9 cellular contexts compared by ENCODE assay signal in the genomic region with DNA sequence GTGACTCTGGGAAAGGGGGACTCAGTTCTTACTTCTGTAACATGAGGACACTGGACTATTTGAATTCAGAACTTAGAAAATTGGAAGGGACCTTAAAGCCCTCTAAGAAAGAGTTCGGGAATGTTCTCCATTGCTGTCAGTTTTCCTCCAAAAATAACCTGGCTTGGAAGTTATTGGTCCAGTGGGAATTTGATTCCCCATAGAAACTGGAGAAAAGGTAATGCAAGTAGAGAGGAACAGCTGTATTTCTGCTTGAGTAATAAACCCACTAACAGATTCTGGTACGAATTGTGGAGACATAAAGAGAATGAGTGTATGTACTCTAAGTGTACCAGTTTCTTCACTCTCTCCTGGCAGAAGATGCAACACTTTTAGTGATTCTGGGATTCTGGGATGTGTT. TPM values are rescaled to one million over a fixed set of nuclear protein-coding genes. Genes with fewer than 3 reads are reported as not detected.
DNase-seq lines count a peak whose midpoint lies in the region; ATAC-seq, FAIRE-seq and TF ChIP-seq lines count a peak whose summit lies in the region.
"Had no signal": no experiment of that assay in that cellular context is flagged by ENCODE, and none has a peak within 500 bp of the region (broad histone marks: within the 10 kb centered on the region; RNA-seq: fewer than 3 reads in every experiment).

No MANE protein-coding gene starts in this region.

- no peak for TF ChIP-seq POLR2A in gastroesophageal sphincter (IDR thresholded peaks at IDR 0.05)

- H3K23ac ChIP-seq in mesenchymal stem cell (ENCODE audit: low read length in 2 of 2): no peak overlapping the region

- no peaks in the 10 kb centered on the region for H3K79me1 ChIP-seq in mesenchymal stem cell (replicated peaks; ENCODE audit: low read length, poor library complexity, severe bottlenecking)

- H3K9ac ChIP-seq in astrocyte (ENCODE audit: low read length): peak overlapping the region; percentile 99
- peak overlapping the region; percentile 96 for H3K9ac ChIP-seq in mesenchymal stem cell (ENCODE audit: low read length)

- H3K4me3 ChIP-seq in heart right ventricle: peak overlapping the region in 9 of 10 donors; percentile 66 to 89 (median 74)
- peak overlapping the region; percentile 85 for H3K4me3 ChIP-seq in astrocyte (ENCODE audit: insufficient read depth, low read depth, low read length)
- peak overlapping the region in 1 of 2 experiments; percentile 96 for H3K4me3 ChIP-seq in mesenchymal stem cell (ENCODE audit: insufficient read depth in 1 of 2, low read depth in 1 of 2, low read length in 2 of 2)
- peak overlapping the region; percentile 67 for H3K4me3 ChIP-seq in urinary bladder (ENCODE audit: low read depth, low read length)
- H3K4me3 ChIP-seq in gastroesophageal sphincter: peak overlapping the region in 1 of 2 donors; percentile 87

- no peaks in the 10 kb centered on the region for H3K27me3 Mint-ChIP-seq in astrocyte (ENCODE audit: low read depth, unreplicated experiment)

- H4K91ac ChIP-seq in mesenchymal stem cell (ENCODE audit: low read length): no peak overlapping the region

- H3K4me1 ChIP-seq in heart right ventricle (peaks cover 11 to 65% (median 59%) of the 10 kb centered on the region in 9 donors), astrocyte (ENCODE audit: insufficient read depth, low read length) (peaks cover 24% of the 10 kb centered on the region), mesenchymal stem cell (ENCODE audit: control insufficient read depth, insufficient read depth, low read depth, low read length) (peaks cover 2% of the 10 kb centered on the region), urinary bladder (ENCODE audit: insufficient read depth) (peaks cover 3% of the 10 kb centered on the region), gastroesophageal sphincter (peaks cover 4 to 66% (median 36%) of the 10 kb centered on the region in 3 donors)

- TF ChIP-seq CTCF in heart right ventricle (IDR thresholded peaks at IDR 0.05) (no peak), astrocyte (IDR thresholded peaks at IDR 0.05; ENCODE audit: insufficient read depth, low read depth, low read length) (no peak), gastroesophageal sphincter (IDR thresholded peaks at IDR 0.05) (no peak)

- no peaks in the 10 kb centered on the region for H3K9me3 ChIP-seq in heart right ventricle
- H3K9me3 ChIP-seq in astrocyte (ENCODE audit: insufficient read depth, low read depth, low read length): no peaks in the 10 kb centered on the region
- H3K9me3 ChIP-seq in mesenchymal stem cell (ENCODE audit: control insufficient read depth, low read length): no peaks in the 10 kb centered on the region
- no peaks in the 10 kb centered on the region for H3K9me3 ChIP-seq in gastroesophageal sphincter

- no peak overlapping the region for H2AFZ ChIP-seq in astrocyte (ENCODE audit: low read depth, low read length)
- H2AFZ ChIP-seq in mesenchymal stem cell (ENCODE audit: low read depth, low read length): no peak overlapping the region

- H3K36me3 Mint-ChIP-seq in astrocyte (ENCODE audit: low read depth, unreplicated experiment): peaks cover 14% of the 10 kb centered on the region

- TF ChIP-seq EP300 in gastroesophageal sphincter (IDR thresholded peaks at IDR 0.05): no peak

- peak overlapping the region; percentile 85 for H3K4me2 ChIP-seq in astrocyte (ENCODE audit: low read length)
- peak overlapping the region; percentile 79 for H3K4me2 ChIP-seq in mesenchymal stem cell (ENCODE audit: low read length, poor library complexity, severe bottlenecking)

- H4K20me1 ChIP-seq in astrocyte (ENCODE audit: insufficient read depth, low read length): peaks cover 61% of the 10 kb centered on the region

- H3K36me3 ChIP-seq in heart right ventricle: peaks cover 0 to 39% (median 0%) of the 10 kb centered on the region in 9 donors
- H3K36me3 ChIP-seq in astrocyte (ENCODE audit: insufficient read depth, low read length): peaks cover 18% of the 10 kb centered on the region
- H3K36me3 ChIP-seq in mesenchymal stem cell (ENCODE audit: control insufficient read depth in 1 of 2, insufficient read depth in 2 of 2, low read depth in 1 of 2, low read length in 2 of 2): peaks cover 7 to 32% of the 10 kb centered on the region in 2 experiments
- peaks cover 1% of the 10 kb centered on the region for H3K36me3 ChIP-seq in urinary bladder (ENCODE audit: insufficient read depth)
- peaks cover 0 to 10% of the 10 kb centered on the region in 2 donors for H3K36me3 ChIP-seq in gastroesophageal sphincter

- peaks cover 64% of the 10 kb centered on the region for H3K79me2 ChIP-seq in astrocyte (ENCODE audit: insufficient read depth, low read length)

- no peak overlapping the region for H2BK120ac ChIP-seq in mesenchymal stem cell (ENCODE audit: low read depth, low read length)

- DNase-seq in heart right ventricle (no peak), left ventricle myocardium superior (no peak), astrocyte (ENCODE audit: low read depth) (no peak), mesenchymal stem cell (no peak), NCI-H1417 treated with DMSO at 0.1 percent for 48 hours (lab: John Stamatoyannopoulos, UW) (no peak)
- DNase-seq: NCI-H2171 had no signal

- intact Hi-C loops in heart right ventricle (cut with DNase I): loop anchor here in 3 of 10 donors (5.0 to 10.0 kb wide), 4 partner anchors 170 to 1828 kb away; a partner anchor contains a TSS
- intact Hi-C loops in left ventricle myocardium superior (cut with micrococcal nuclease): no loop called here

- H3K27ac ChIP-seq in heart right ventricle: peak overlapping the region in 4 of 10 donors; percentile 97 to 99 (median 98)
- H3K27ac ChIP-seq in astrocyte (ENCODE audit: low read depth, low read length): no peak overlapping the region
- no peak overlapping the region for H3K27ac ChIP-seq in mesenchymal stem cell (ENCODE audit: low read length, poor library complexity, severe bottlenecking)
- no peak overlapping the region for H3K27ac ChIP-seq in urinary bladder (ENCODE audit: low read depth)
- H3K27ac ChIP-seq in gastroesophageal sphincter: peak overlapping the region in 2 of 4 donors; percentile 94 to 96

- WGBS in heart right ventricle, 2 donors: 59 to 60% methylated on average over 2 of the region's 2 CpGs
- WGBS in mesenchymal stem cell: 72% methylated on average over 2 of the region's 2 CpGs
- WGBS in urinary bladder: 65% methylated on average over 2 of the region's 2 CpGs
- 52 to 57% methylated on average over 1 to 2 of the region's 2 CpGs for WGBS in gastroesophageal sphincter (ENCODE audit: low coverage in 1 of 2), 2 donors

- no peak overlapping the region for H3K4ac ChIP-seq in mesenchymal stem cell (ENCODE audit: low read depth in 1 of 2, low read length in 2 of 2)

- peaks cover 37% of the 10 kb centered on the region for H3K4me1 Mint-ChIP-seq in astrocyte (ENCODE audit: low read depth, unreplicated experiment)

- H3K27me3 ChIP-seq in heart right ventricle (no peaks in the 10 kb centered on the region), astrocyte (ENCODE audit: insufficient read depth, low read length) (no peaks in the 10 kb centered on the region), mesenchymal stem cell (ENCODE audit: control insufficient read depth in 1 of 2, insufficient read depth in 1 of 2, low read length in 2 of 2) (no peaks in the 10 kb centered on the region), gastroesophageal sphincter (no peaks in the 10 kb centered on the region)

- peak overlapping the region; percentile 100 for H3K27ac Mint-ChIP-seq in astrocyte (ENCODE audit: unreplicated experiment)

- peak overlapping the region; percentile 100 for H3K4me3 Mint-ChIP-seq in astrocyte (ENCODE audit: unreplicated experiment)

- no peak overlapping the region for H3K14ac ChIP-seq in mesenchymal stem cell (ENCODE audit: low read length in 2 of 2)

- no peak overlapping the region for H2AK5ac ChIP-seq in mesenchymal stem cell (ENCODE audit: low read length, severe bottlenecking)

- no peak overlapping the region for H2BK12ac ChIP-seq in mesenchymal stem cell (ENCODE audit: low read length in 2 of 2)

- H2BK5ac ChIP-seq in mesenchymal stem cell (ENCODE audit: low read depth, low read length, poor library complexity, severe bottlenecking): no peak overlapping the region

- ATAC-seq in heart right ventricle (no peak), left ventricle myocardium superior (no peak), gastroesophageal sphincter (no peak), GM21825 (IDR thresholded peaks at IDR 0.05; ENCODE audit: unreplicated experiment) (no peak)

- no peak overlapping the region for H4K8ac ChIP-seq in mesenchymal stem cell (ENCODE audit: low read length)

- H2BK15ac ChIP-seq in mesenchymal stem cell (ENCODE audit: low read depth, poor library complexity, severe bottlenecking): no peak overlapping the region

- FAIRE-seq in astrocyte (lab: Jason Lieb, UNC): no peak

- H3K18ac ChIP-seq in mesenchymal stem cell (ENCODE audit: low read depth in 1 of 2, low read length in 2 of 2): no peak overlapping the region

- H3K9me3 Mint-ChIP-seq in astrocyte (ENCODE audit: unreplicated experiment): no peaks in the 10 kb centered on the region

RNA-seq across cellular contexts. Expression of a gene that starts 1.8 kb away (rescaled TPM):
- total RNA-seq in heart right ventricle (10 to 100 TPM; 11.2 to 19.4 (median 12.7) TPM), left ventricle myocardium superior (13.7 TPM), astrocyte (34.1 and 36.2 TPM in 2 replicates), urinary bladder (30.8 TPM), gastroesophageal sphincter (10 to 100 TPM; 11.6 to 19.9 (median 18.7) TPM)
- polyA plus RNA-seq in heart right ventricle (1 to 10 TPM in 1 of 2 donors, under 1 TPM in 1; 0.51 to 1.8 TPM), urinary bladder (3.0 TPM)
- polyA plus RNA-seq in mesenchymal stem cell (2013, experiment 1 of 2): 18.9 TPM
- polyA plus RNA-seq in mesenchymal stem cell (2013, experiment 2 of 2): 18.6 TPM

RNA-seq across cellular contexts. Expression of a gene that starts 1.8 kb away (rescaled TPM):
- total RNA-seq in heart right ventricle: 10 to 100 TPM; 37.4 to 63.8 (median 41.9) TPM
- 10 to 100 TPM; 25.3 to 48.6 TPM for polyA plus RNA-seq in heart right ventricle
- total RNA-seq in left ventricle myocardium superior: 53.2 TPM
- total RNA-seq in astrocyte: 87.4 and 87.6 TPM in 2 replicates
- 47.8 TPM for polyA plus RNA-seq in mesenchymal stem cell (2013, experiment 1 of 2)
- polyA plus RNA-seq in mesenchymal stem cell (2013, experiment 2 of 2): 44.7 TPM
- 137 TPM for total RNA-seq in urinary bladder
- 43.1 TPM for polyA plus RNA-seq in urinary bladder
- total RNA-seq in gastroesophageal sphincter: 100 to 1,000 TPM in 1 of 4 donors, 10 to 100 TPM in 3; 84.5 to 116 (median 91.1) TPM

RNA-seq across cellular contexts. Expression of a gene that starts 32.2 kb away (rescaled TPM):
- 1 to 10 TPM in 1 of 10 donors, under 1 TPM in 7, not detected in 2; 0.11 to 1.3 (median 0.19) TPM for total RNA-seq in heart right ventricle
- under 1 TPM; 0.03 to 0.15 TPM for polyA plus RNA-seq in heart right ventricle
- 0.37 TPM for total RNA-seq in left ventricle myocardium superior
- total RNA-seq in astrocyte: not detected in 2 replicates
- polyA plus RNA-seq in mesenchymal stem cell (2013, experiment 1 of 2): not detected
- 0.01 TPM for polyA plus RNA-seq in mesenchymal stem cell (2013, experiment 2 of 2)
- total RNA-seq in urinary bladder: 0.42 TPM
- polyA plus RNA-seq in urinary bladder: 0.51 TPM
- total RNA-seq in gastroesophageal sphincter: 1 to 10 TPM in 3 of 4 donors, under 1 TPM in 1; 0.66 to 3.1 (median 1.6) TPM
